Comparison of ENCODE assay signal across 13 cellular contexts in genomic region chr7:149719912-149720335, GRCh38. TPM values are rescaled to one million over a fixed set of nuclear protein-coding genes. Genes with fewer than 3 reads are reported as not detected.
DNase-seq lines count a peak whose midpoint lies in the region; ATAC-seq, FAIRE-seq and TF ChIP-seq lines count a peak whose summit lies in the region.
"Had no signal": no experiment of that assay in that cellular context is flagged by ENCODE, and none has a peak within 500 bp of the region (broad histone marks: within the 10 kb centered on the region; RNA-seq: fewer than 3 reads in every experiment).

No MANE protein-coding gene starts in this region.

- no peak for TF ChIP-seq EP300 in HepG2 (IDR thresholded peaks at IDR 0.05; ENCODE audit: low read depth in 2 of 2, low read length in 2 of 2)
- TF ChIP-seq EP300 in HepG2 (CRISPR knock-in tag; IDR thresholded peaks at IDR 0.05; ENCODE audit: borderline replicate concordance): no peak

- peak overlapping the region; percentile 65 for H3K4me2 ChIP-seq in HepG2 (ENCODE audit: low read depth, low read length)

- H3K9me3 Mint-ChIP-seq in WTC11: no peaks in the 10 kb centered on the region
- H3K9me3 Mint-ChIP-seq in CD4-positive, alpha-beta T cell: no peaks in the 10 kb centered on the region
- H3K9me3 Mint-ChIP-seq: naive B cell had no signal

- FAIRE-seq in HepG2 (lab: Jason Lieb, UNC): no peak
- FAIRE-seq in small intestine (lab: Jason Lieb, UNC): no peak
- FAIRE-seq: GM19239 had no signal

- POLR2A ChIA-PET in HepG2 (lab: Yijun Ruan, JAX): no interaction called here
- POLR2A ChIA-PET in WTC11 (lab: Charles Lee): no interaction called here
- POLR2A ChIA-PET in CD4-positive, alpha-beta T cell (lab: Charles Lee): no interaction called here

- peaks cover 17 to 35% of the 10 kb centered on the region in 2 experiments; a peak in 4 of 5 replicates for H3K36me3 ChIP-seq in HepG2 (replicated peaks in 1 of 2; ENCODE audit: control insufficient read depth in 1 of 2, insufficient read depth in 2 of 2, low read length in 2 of 2)
- H3K36me3 ChIP-seq in small intestine (ENCODE audit: control insufficient read depth in 2 of 2, insufficient read depth in 2 of 2, low read length in 2 of 2): no peaks in the 10 kb centered on the region

- no peak for TF ChIP-seq CTCF in HepG2 (CRISPR knock-in tag; IDR thresholded peaks at IDR 0.05)
- TF ChIP-seq CTCF in WTC11 (IDR thresholded peaks at IDR 0.05): no peak
- TF ChIP-seq CTCF in CD4-positive, alpha-beta T cell (IDR thresholded peaks at IDR 0.05): no peak

- H2AFZ ChIP-seq in HepG2 (ENCODE audit: low read length): no peak overlapping the region

- H3K9ac ChIP-seq in HepG2 (ENCODE audit: insufficient read depth, low read depth, low read length): no peak overlapping the region

- peaks cover 35% of the 10 kb centered on the region for H3K4me1 ChIP-seq in HepG2 (ENCODE audit: insufficient read depth, low read length)
- no peaks in the 10 kb centered on the region for H3K4me1 ChIP-seq in small intestine (ENCODE audit: control insufficient read depth in 2 of 2, insufficient read depth in 1 of 2, low read depth in 1 of 2, low read length in 1 of 2)

- H3K4me3 ChIP-seq in HepG2 (replicated peaks in 1 of 3; ENCODE audit: insufficient read depth in 1 of 3, low read depth in 2 of 3, low read length in 3 of 3) (peak overlapping the region in 2 of 3 experiments; percentile 38 to 51; a peak in 2 of 6 replicates), small intestine (ENCODE audit: low read depth in 1 of 2, low read length in 2 of 2) (no peak overlapping the region)

- in situ Hi-C loops in HepG2 (cut with HindIII; ENCODE audit: extremely low pct_ligation_motif_present, low pct_unique_long_range_greater_than_20kb): no loop called here

- H3K27me3 ChIP-seq in HepG2 (ENCODE audit: control insufficient read depth in 1 of 2, insufficient read depth in 2 of 2, low read length in 2 of 2) (no peaks in the 10 kb centered on the region), small intestine (ENCODE audit: control insufficient read depth in 2 of 2, insufficient read depth in 2 of 2, low read length in 2 of 2) (no peaks in the 10 kb centered on the region)
- H3K27me3 ChIP-seq in CD4-positive, alpha-beta T cell (ENCODE audit: control insufficient read depth, insufficient read depth, low read length): no peaks in the 10 kb centered on the region

- intact Hi-C loops in HepG2 (cut with micrococcal nuclease; ENCODE audit: unreplicated experiment): loop anchor here (2.0 kb wide), 1 partner anchor 29 kb away; no protein-coding TSS in a partner anchor
- intact Hi-C loops in CD4-positive, alpha-beta T cell (cut with DNase I, micrococcal nuclease): loop anchor here (5.0 to 10.0 kb wide), 9 partner anchors 52 to 1507 kb away; partner anchors contain the start of genes ABCF2 (in 1 of the 2), ATP6V0E2 (in 1 of the 2), CDK5 (in 1 of the 2) and REPIN1 (in 1 of the 2)

- ATAC-seq in GM19463 (IDR thresholded peaks at IDR 0.05; ENCODE audit: unreplicated experiment): peak; percentile 67
- ATAC-seq in HepG2: peak; percentile 50
- no peak for ATAC-seq in WTC11
- no peak for ATAC-seq in CD4-positive, alpha-beta T cell (ENCODE audit: poor library complexity)

- DNase-seq in COLO829 (ENCODE audit: low spot score) (peak; percentile 41), NCI-H460 (ENCODE audit: extremely low read depth, low read depth) (peak; percentile 62), HepG2 (ENCODE audit: low spot score) (no peak), small intestine (no peak), WTC11 (ENCODE audit: low spot score) (no peak)
- DNase-seq in stimulated activated naive CD4-positive, alpha-beta T cell treated with Interleukin-2 at 50 U/mL for 16 hours (lab: John Stamatoyannopoulos, UW): no peak
- DNase-seq in CD4-positive, alpha-beta T cell: no peak
- DNase-seq: naive B cell; NCI-H2081; stimulated activated CD4-positive, alpha-beta T cell treated with anti-CD3 and anti-CD28 coated beads, Interleukin-15, amount 100 ng/mL, for 24 hours; T1000 had no signal

- H3K27me3 Mint-ChIP-seq in WTC11 (ENCODE audit: low read depth): no peaks in the 10 kb centered on the region
- H3K27me3 Mint-ChIP-seq in CD4-positive, alpha-beta T cell: no peaks in the 10 kb centered on the region
- H3K27me3 Mint-ChIP-seq: naive B cell had no signal

- H3K4me3 Mint-ChIP-seq in WTC11: no peak overlapping the region
- H3K4me3 Mint-ChIP-seq in CD4-positive, alpha-beta T cell: no peak overlapping the region

- CTCF ChIA-PET in HepG2 (lab: Yijun Ruan, JAX; ENCODE audit: low intra/inter-chr PET ratio, low total read pairs): no interaction called here
- CTCF ChIA-PET in WTC11 (lab: Charles Lee): interaction anchor here (1.8 kb wide), 1 partner anchor 57 kb away, joined by 5 read pairs; no protein-coding TSS in a partner anchor
- CTCF ChIA-PET in CD4-positive, alpha-beta T cell (lab: Charles Lee): no interaction called here

- no peaks in the 10 kb centered on the region for H3K79me2 ChIP-seq in HepG2 (ENCODE audit: insufficient read depth, low read length)

- H3K27ac ChIP-seq in HepG2 (ENCODE audit: extremely low read length, insufficient read depth, low read length) (no peak overlapping the region), small intestine (ENCODE audit: low read depth in 1 of 2, low read length in 1 of 2) (no peak overlapping the region)
- H3K27ac ChIP-seq in CD4-positive, alpha-beta T cell (ENCODE audit: low read depth, low read length): no peak overlapping the region

- WGBS in HepG2 (ENCODE audit: low lambda C conversion rate): 39% methylated on average over 5 of the region's 5 CpGs
- 67 to 83% (median 69%) methylated on average over 5 of the region's 5 CpGs for WGBS in small intestine, 3 donors

- TF ChIP-seq POLR2A in HepG2 (IDR thresholded peaks at IDR 0.05; ENCODE audit: insufficient read depth in 1 of 2, low read depth in 2 of 2, low read length in 2 of 2): no peak

- no peak for TF ChIP-seq RAD21 in HepG2 (CRISPR knock-in tag; IDR thresholded peaks at IDR 0.05)

- H3K27ac Mint-ChIP-seq in WTC11: no peak overlapping the region
- H3K27ac Mint-ChIP-seq in CD4-positive, alpha-beta T cell: no peak overlapping the region

- no peaks in the 10 kb centered on the region for H3K9me3 ChIP-seq in HepG2 (ENCODE audit: low read length)
- no peaks in the 10 kb centered on the region for H3K9me3 ChIP-seq in small intestine (ENCODE audit: control insufficient read depth, low read depth)
- no peaks in the 10 kb centered on the region for H3K9me3 ChIP-seq in CD4-positive, alpha-beta T cell (ENCODE audit: control insufficient read depth, low read length)

- BruUV-seq in HepG2 (replicated peaks; lab: Mats Ljungman, UMichigan): no TSS peak

- H3K36me3 Mint-ChIP-seq in WTC11: peaks cover 10% of the 10 kb centered on the region
- peaks cover 53% of the 10 kb centered on the region for H3K36me3 Mint-ChIP-seq in CD4-positive, alpha-beta T cell (ENCODE audit: low read depth)

- H3K4me1 Mint-ChIP-seq in WTC11: peaks cover 12% of the 10 kb centered on the region
- H3K4me1 Mint-ChIP-seq in CD4-positive, alpha-beta T cell (ENCODE audit: low read depth): peaks cover 21% of the 10 kb centered on the region

- H4K20me1 ChIP-seq in HepG2 (ENCODE audit: insufficient read depth, low read length): no peaks in the 10 kb centered on the region

TF ChIP-seq in HepG2, 621 proteins besides CTCF, POLR2A, EP300 and RAD21 (continues in another document):
- TF ChIP-seq ZNF282 (IDR thresholded peaks at IDR 0.05; ENCODE audit: partially characterized antibody) (no peak), ZNF883 (CRISPR knock-in tag; IDR thresholded peaks at IDR 0.05; ENCODE audit: not compliant biosample characterization) (peak; percentile 5), ZNF350 (CRISPR knock-in tag; IDR thresholded peaks at IDR 0.05; ENCODE audit: borderline replicate concordance, low read depth) (peak; percentile 29; the same call in 1 of the 2 replicates)

TF ChIP-seq in WTC11, 78 proteins besides CTCF, POLR2A, EP300 and RAD21 (continues in another document):
- TF ChIP-seq KAT7 (CRISPR knock-in tag; IDR thresholded peaks at IDR 0.05; ENCODE audit: borderline replicate concordance): no peak
- no peak for TF ChIP-seq ZNF219 (CRISPR knock-in tag; IDR thresholded peaks at IDR 0.05; ENCODE audit: borderline replicate concordance)
- no peak for TF ChIP-seq IRF2 (CRISPR knock-in tag; IDR thresholded peaks at IDR 0.05; ENCODE audit: borderline replicate concordance, low read depth)
- TF ChIP-seq ZNF263 (CRISPR knock-in tag; IDR thresholded peaks at IDR 0.05; ENCODE audit: low read depth): no peak

RNA-seq across cellular contexts. Expression of gene ZNF467, which starts 53.5 kb away (rescaled TPM):
- total RNA-seq in NCI-H460 (2014; rRNA removed; shearing (Covaris generic)): 3.3 TPM in 2 replicates
- polyA plus RNA-seq in NCI-H460 (2014; cell fraction: nucleus; rRNA removed): 3.7 and 6.5 TPM in 2 replicates
- not detected in 2 replicates for total RNA-seq in HepG2 (2016; rRNA removed; fragmentation: Illumina TruSeq; extraction: Trizol)
- not detected in 2 replicates for total RNA-seq in HepG2 (2016; cell fraction: cytosol; rRNA removed; fragmentation: Illumina TruSeq; extraction: Trizol; ENCODE audit: low read depth)
- total RNA-seq in HepG2 (2016; cell fraction: insoluble cytoplasmic fraction; rRNA removed; fragmentation: Illumina TruSeq; extraction: Trizol): not detected in 2 replicates
- total RNA-seq in HepG2 (2016; cell fraction: membrane; rRNA removed; fragmentation: Illumina TruSeq; extraction: Trizol): not detected in 2 replicates
- not detected in 2 replicates for total RNA-seq in HepG2 (2016; cell fraction: nucleus; rRNA removed; fragmentation: Illumina TruSeq; extraction: Trizol)
- 0.03 TPM in 1 of 2 replicates, not detected in the other for polyA plus RNA-seq in HepG2 (2011; rRNA removed)
- polyA plus RNA-seq in HepG2 (2011; cell fraction: cytosol; rRNA removed): 0.01 and 0.04 TPM in 2 replicates
- polyA plus RNA-seq in HepG2 (2011; cell fraction: nucleus; rRNA removed): 0.27 and 0.28 TPM in 2 replicates
- not detected in 2 replicates for polyA plus RNA-seq in HepG2 (2012)
- polyA plus RNA-seq in HepG2 (2016; cell fraction: cytosol; fragmentation: Illumina TruSeq; extraction: Trizol; ENCODE audit: low read depth): 0.05 and 0.08 TPM in 2 replicates
- polyA plus RNA-seq in HepG2 (2016; cell fraction: insoluble cytoplasmic fraction; fragmentation: Illumina TruSeq; extraction: Trizol; ENCODE audit: low read depth): not detected in 2 replicates
- not detected in 2 replicates for polyA plus RNA-seq in HepG2 (2016; cell fraction: membrane; fragmentation: Illumina TruSeq; extraction: Trizol; ENCODE audit: low read depth)
- not detected in 2 replicates for polyA plus RNA-seq in HepG2 (2016; cell fraction: nucleus; fragmentation: Illumina TruSeq; extraction: Trizol; ENCODE audit: insufficient read depth, low read depth)
- 0.06 TPM in 1 of 2 replicates, not detected in the other for polyA minus RNA-seq in HepG2 (2011; rRNA and poly(A)+ RNA removed; ENCODE audit: low replicate concordance)
- polyA minus RNA-seq in HepG2 (2011; cell fraction: cytosol; rRNA and poly(A)+ RNA removed): not detected in 2 replicates
- polyA minus RNA-seq in HepG2 (2011; cell fraction: nucleus; rRNA and poly(A)+ RNA removed): not detected in 2 replicates
- polyA plus RNA-seq in small intestine: 1 to 10 TPM in 2 of 3 donors, under 1 TPM in 1; 0.67 to 5.6 (median 3.2) TPM
- total RNA-seq in WTC11 (2021): 0.70 to 1.2 TPM (median 0.73 TPM) in 3 replicates
- 1 to 10 TPM; 4.1 to 4.3 TPM for total RNA-seq in CD4-positive, alpha-beta T cell

Comparison
In these comparisons a context has a peak if more than half of its experiments do, and no peak if none do; other contexts are left out.
1. DNase-seq: peak in COLO829 (single experiment) and NCI-H460 (single experiment); none in HepG2 (single experiment), stimulated activated naive CD4-positive, alpha-beta T cell treated with Interleukin-2 at 50 U/mL for 16 hours (single experiment), small intestine (single experiment), WTC11 (single experiment) and CD4-positive, alpha-beta T cell (0 of 10).
2. ATAC-seq: peak in GM19463 (single experiment) and HepG2 (single experiment); none in WTC11 (single experiment) and CD4-positive, alpha-beta T cell (single experiment).
3. H3K4me3 ChIP-seq: peak in HepG2 (2 of 3); none in small intestine (0 of 2).